In the genomic region with DNA sequence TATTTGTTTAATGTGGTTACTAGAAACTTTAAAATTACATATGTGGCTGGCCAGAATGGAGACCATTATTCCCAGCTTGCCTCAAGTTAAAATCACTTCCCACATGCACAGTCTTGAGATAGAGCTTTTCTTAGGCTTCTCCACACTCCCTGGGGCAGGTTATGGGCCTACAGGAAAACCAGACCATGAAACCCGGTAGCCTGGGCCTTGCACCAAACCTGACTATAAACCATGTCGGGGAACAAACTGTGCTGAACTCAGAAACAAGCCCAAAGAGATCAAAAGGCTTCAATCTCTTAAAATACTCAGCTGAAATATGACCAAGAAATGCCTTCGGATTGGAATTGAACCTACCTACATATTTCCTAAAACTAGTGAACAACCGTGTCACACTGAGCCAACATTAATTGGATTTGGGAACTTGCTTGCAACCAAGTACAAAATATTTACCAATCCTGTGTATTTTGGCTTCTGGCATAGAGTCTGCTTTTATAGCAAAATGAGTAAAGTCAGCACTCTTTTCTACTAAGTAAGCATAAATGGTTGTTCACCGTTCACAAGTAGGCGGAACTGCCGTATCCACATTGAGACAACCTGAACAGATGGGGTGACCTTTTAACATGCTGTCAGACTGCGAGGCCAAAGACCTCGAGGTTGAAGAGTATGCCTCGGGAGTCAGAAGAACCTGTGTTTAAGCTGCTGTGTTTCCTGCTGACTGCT, we compare ENCODE assay signal across 2 cellular contexts.
TF ChIP-seq lines count a peak whose summit lies in the region.

No MANE protein-coding gene starts in this region.

TF ChIP-seq in IMR-90, 13 proteins besides CTCF, POLR2A, EP300 and RAD21:
- no peak for TF ChIP-seq MAZ (IDR thresholded peaks at IDR 0.05; ENCODE audit: borderline replicate concordance, low read depth, low read length)
- peak; percentile 35; the same call in 1 of the 2 replicates for TF ChIP-seq MAFK (IDR thresholded peaks at IDR 0.05; ENCODE audit: low read depth, low read length)

TF ChIP-seq in liver, 16 proteins besides CTCF, POLR2A, EP300 and RAD21:
- TF ChIP-seq GABPA (IDR thresholded peaks at IDR 0.05 in 1 of 2, conservative IDR thresholded peaks at IDR 0.05 in 1 of 2) (no peak), HNF4G (IDR thresholded peaks at IDR 0.05) (peak; percentile 53), EGR1 (IDR thresholded peaks at IDR 0.05; ENCODE audit: low read depth in 2 of 2) (peak in 1 of 2 donors; percentile 48), NR2F2 (IDR thresholded peaks at IDR 0.05) (peak; percentile 78), TAF1 (conservative IDR thresholded peaks at IDR 0.05) (peak; percentile 34), JUND (IDR thresholded peaks at IDR 0.05) (peak; percentile 70 to 82), SP1 (IDR thresholded peaks at IDR 0.05) (peak; percentile 94), YY1 (IDR thresholded peaks at IDR 0.05) (peak; percentile 76), HNF4A (conservative IDR thresholded peaks at IDR 0.05) (peak; percentile 78 to 83), FOXA2 (IDR thresholded peaks at IDR 0.05) (peak; percentile 84), FOXA1 (IDR thresholded peaks at IDR 0.05) (peak; percentile 7), RXRA (IDR thresholded peaks at IDR 0.05) (peak; percentile 97 to 99)
- TF ChIP-seq, protein P1, sequence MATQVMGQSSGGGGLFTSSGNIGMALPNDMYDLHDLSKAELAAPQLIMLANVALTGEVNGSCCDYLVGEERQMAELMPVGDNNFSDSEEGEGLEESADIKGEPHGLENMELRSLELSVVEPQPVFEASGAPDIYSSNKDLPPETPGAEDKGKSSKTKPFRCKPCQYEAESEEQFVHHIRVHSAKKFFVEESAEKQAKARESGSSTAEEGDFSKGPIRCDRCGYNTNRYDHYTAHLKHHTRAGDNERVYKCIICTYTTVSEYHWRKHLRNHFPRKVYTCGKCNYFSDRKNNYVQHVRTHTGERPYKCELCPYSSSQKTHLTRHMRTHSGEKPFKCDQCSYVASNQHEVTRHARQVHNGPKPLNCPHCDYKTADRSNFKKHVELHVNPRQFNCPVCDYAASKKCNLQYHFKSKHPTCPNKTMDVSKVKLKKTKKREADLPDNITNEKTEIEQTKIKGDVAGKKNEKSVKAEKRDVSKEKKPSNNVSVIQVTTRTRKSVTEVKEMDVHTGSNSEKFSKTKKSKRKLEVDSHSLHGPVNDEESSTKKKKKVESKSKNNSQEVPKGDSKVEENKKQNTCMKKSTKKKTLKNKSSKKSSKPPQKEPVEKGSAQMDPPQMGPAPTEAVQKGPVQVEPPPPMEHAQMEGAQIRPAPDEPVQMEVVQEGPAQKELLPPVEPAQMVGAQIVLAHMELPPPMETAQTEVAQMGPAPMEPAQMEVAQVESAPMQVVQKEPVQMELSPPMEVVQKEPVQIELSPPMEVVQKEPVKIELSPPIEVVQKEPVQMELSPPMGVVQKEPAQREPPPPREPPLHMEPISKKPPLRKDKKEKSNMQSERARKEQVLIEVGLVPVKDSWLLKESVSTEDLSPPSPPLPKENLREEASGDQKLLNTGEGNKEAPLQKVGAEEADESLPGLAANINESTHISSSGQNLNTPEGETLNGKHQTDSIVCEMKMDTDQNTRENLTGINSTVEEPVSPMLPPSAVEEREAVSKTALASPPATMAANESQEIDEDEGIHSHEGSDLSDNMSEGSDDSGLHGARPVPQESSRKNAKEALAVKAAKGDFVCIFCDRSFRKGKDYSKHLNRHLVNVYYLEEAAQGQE (IDR thresholded peaks at IDR 0.05): no peak
- TF ChIP-seq, protein P2, sequence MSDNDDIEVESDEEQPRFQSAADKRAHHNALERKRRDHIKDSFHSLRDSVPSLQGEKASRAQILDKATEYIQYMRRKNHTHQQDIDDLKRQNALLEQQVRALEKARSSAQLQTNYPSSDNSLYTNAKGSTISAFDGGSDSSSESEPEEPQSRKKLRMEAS (IDR thresholded peaks at IDR 0.05): peak; percentile 53
- TF ChIP-seq, protein P3, sequence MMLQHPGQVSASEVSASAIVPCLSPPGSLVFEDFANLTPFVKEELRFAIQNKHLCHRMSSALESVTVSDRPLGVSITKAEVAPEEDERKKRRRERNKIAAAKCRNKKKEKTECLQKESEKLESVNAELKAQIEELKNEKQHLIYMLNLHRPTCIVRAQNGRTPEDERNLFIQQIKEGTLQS (IDR thresholded peaks at IDR 0.05): peak; percentile 33
- TF ChIP-seq, protein P4, sequence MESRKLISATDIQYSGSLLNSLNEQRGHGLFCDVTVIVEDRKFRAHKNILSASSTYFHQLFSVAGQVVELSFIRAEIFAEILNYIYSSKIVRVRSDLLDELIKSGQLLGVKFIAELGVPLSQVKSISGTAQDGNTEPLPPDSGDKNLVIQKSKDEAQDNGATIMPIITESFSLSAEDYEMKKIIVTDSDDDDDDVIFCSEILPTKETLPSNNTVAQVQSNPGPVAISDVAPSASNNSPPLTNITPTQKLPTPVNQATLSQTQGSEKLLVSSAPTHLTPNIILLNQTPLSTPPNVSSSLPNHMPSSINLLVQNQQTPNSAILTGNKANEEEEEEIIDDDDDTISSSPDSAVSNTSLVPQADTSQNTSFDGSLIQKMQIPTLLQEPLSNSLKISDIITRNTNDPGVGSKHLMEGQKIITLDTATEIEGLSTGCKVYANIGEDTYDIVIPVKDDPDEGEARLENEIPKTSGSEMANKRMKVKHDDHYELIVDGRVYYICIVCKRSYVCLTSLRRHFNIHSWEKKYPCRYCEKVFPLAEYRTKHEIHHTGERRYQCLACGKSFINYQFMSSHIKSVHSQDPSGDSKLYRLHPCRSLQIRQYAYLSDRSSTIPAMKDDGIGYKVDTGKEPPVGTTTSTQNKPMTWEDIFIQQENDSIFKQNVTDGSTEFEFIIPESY (IDR thresholded peaks at IDR 0.05): peak; percentile 55
